Comparison of ENCODE assay signal across 11 cellular contexts in genomic region chr1:161180643-161181042, GRCh38. TPM values are rescaled to one million over a fixed set of nuclear protein-coding genes. Genes with fewer than 3 reads are reported as not detected.
DNase-seq lines count a peak whose midpoint lies in the region; ATAC-seq, FAIRE-seq and TF ChIP-seq lines count a peak whose summit lies in the region.
"Had no signal": no experiment of that assay in that cellular context is flagged by ENCODE, and none has a peak within 500 bp of the region (broad histone marks: within the 10 kb centered on the region; RNA-seq: fewer than 3 reads in every experiment).

No MANE protein-coding gene starts in this region.

- in situ Hi-C loops in K562 (cut with MboI) = no loop called here

- H3K9me3 ChIP-seq in Loucy (ENCODE audit: insufficient read depth, low read depth, low read length) = no peaks in the 10 kb centered on the region
- no peaks in the 10 kb centered on the region for H3K9me3 ChIP-seq in K562 (replicated peaks; ENCODE audit: control insufficient read depth, insufficient read depth, low read depth, low read length)
- H3K9me3 ChIP-seq: esophagus squamous epithelium had no signal

- WGBS in K562 (ENCODE audit: insufficient coverage, low coverage, missing lambda C conversion rate) = 0% methylated on average over 1 of the region's 1 CpG

- TF ChIP-seq CTCF in Loucy (conservative IDR thresholded peaks at IDR 0.05; ENCODE audit: low read length) (peak; percentile 66), K562 (IDR thresholded peaks at IDR 0.05 in 2 of 3, conservative IDR thresholded peaks at IDR 0.05 in 1 of 3; ENCODE audit: insufficient read depth in 2 of 3, low read depth in 1 of 3, low read length in 3 of 3) (peak; percentile 41 to 66 (median 55); a peak in 4 of 6 replicates), osteocyte (IDR thresholded peaks at IDR 0.05) (peak; percentile 38)

- no peak for DNase-seq in activated CD8-positive, alpha-beta memory T cell treated with anti-CD3 and anti-CD28 coated beads, Interleukin-2, amount 10 ng/mL, durations not matched to agents 7 days and 5 days
- DNase-seq in activated CD8-positive, alpha-beta memory T cell treated with anti-CD3 and anti-CD28 coated beads, Interleukin-2, amount 50 U/mL, for 48 hours = no peak
- DNase-seq in K562 (ENCODE audit: extremely low read depth in 1 of 4, low spot score in 3 of 4) (peak in 2 of 4 experiments; percentile 26 to 62), osteocyte (ENCODE audit: extremely low spot score, unreplicated experiment) (no peak), amygdala (lab: John Stamatoyannopoulos, UW) (no peak)
- no peak for DNase-seq in central memory CD4-positive, alpha-beta T cell
- DNase-seq: DMS79 treated with DMSO at 0.1 percent for 48 hours, esophagus squamous epithelium, NCI-H1436 treated with DMSO at 0.1 percent for 48 hours had no signal

- H3K27ac ChIP-seq in K562 (ENCODE audit: extremely low read depth, low read depth, low read length) = no peak overlapping the region

- H3K36me3 ChIP-seq in Loucy (ENCODE audit: insufficient read depth, low read length) = no peaks in the 10 kb centered on the region
- H3K36me3 ChIP-seq in K562 (ENCODE audit: control insufficient read depth, insufficient read depth, low read length) = peaks cover 8% of the 10 kb centered on the region; the same call in 2 of the 3 replicates

- H3K9me2 ChIP-seq in Loucy (replicated peaks; ENCODE audit: low read depth, low read length) = no peaks in the 10 kb centered on the region

- no peaks in the 10 kb centered on the region for H3K27me3 Mint-ChIP-seq in activated CD8-positive, alpha-beta memory T cell treated with anti-CD3 and anti-CD28 coated beads, Interleukin-2, amount 10 ng/mL, durations not matched to agents 7 days and 5 days
- no peaks in the 10 kb centered on the region for H3K27me3 Mint-ChIP-seq in osteocyte (ENCODE audit: unreplicated experiment)

- no peak for TF ChIP-seq EP300 in K562 (IDR thresholded peaks at IDR 0.05; ENCODE audit: low read length)

- CTCF ChIA-PET in activated CD8-positive, alpha-beta memory T cell treated with anti-CD3 and anti-CD28 coated beads, Interleukin-2, amount 10 ng/mL, durations not matched to agents 7 days and 5 days (lab: Charles Lee) = interaction anchor here (0.6 to 5.3 kb wide), 11 partner anchors 10 to 235 kb away, joined by 3 to 61 read pairs (median 7); partner anchors contain the start of genes ADAMTS4, NDUFS2, PPOX and TOMM40L
- CTCF ChIA-PET in K562 (lab: Yijun Ruan, JAX; ENCODE audit: low intra/inter-chr PET ratio) = interaction anchor here (0.6 kb wide), 1 partner anchor 83 kb away, joined by 4 read pairs; no protein-coding TSS in a partner anchor

- H3K9me3 Mint-ChIP-seq in activated CD8-positive, alpha-beta memory T cell treated with anti-CD3 and anti-CD28 coated beads, Interleukin-2, amount 10 ng/mL, durations not matched to agents 7 days and 5 days (ENCODE audit: low read depth) = no peaks in the 10 kb centered on the region
- no peaks in the 10 kb centered on the region for H3K9me3 Mint-ChIP-seq in osteocyte (ENCODE audit: unreplicated experiment)

- H3K9ac ChIP-seq in Loucy (ENCODE audit: low read depth, low read length, poor library complexity, severe bottlenecking) = no peak overlapping the region
- H3K9ac ChIP-seq in K562 (ENCODE audit: insufficient read depth in 1 of 2, low read depth in 2 of 2, low read length in 2 of 2) = no peak overlapping the region

- FAIRE-seq in K562 (lab: Jason Lieb, UNC) = peak; percentile 69

- H3K36me3 Mint-ChIP-seq in activated CD8-positive, alpha-beta memory T cell treated with anti-CD3 and anti-CD28 coated beads, Interleukin-2, amount 10 ng/mL, durations not matched to agents 7 days and 5 days = peaks cover 9% of the 10 kb centered on the region
- no peaks in the 10 kb centered on the region for H3K36me3 Mint-ChIP-seq in osteocyte (ENCODE audit: unreplicated experiment)

- ATAC-seq in activated CD8-positive, alpha-beta memory T cell treated with anti-CD3 and anti-CD28 coated beads, Interleukin-2, amount 10 ng/mL, durations not matched to agents 7 days and 5 days = no peak
- ATAC-seq in K562 (no peak), GM18498 (IDR thresholded peaks at IDR 0.05; ENCODE audit: unreplicated experiment) (no peak)

- H2AFZ ChIP-seq in Loucy (ENCODE audit: low read length) (no peak overlapping the region), K562 (ENCODE audit: low read depth, low read length) (peak overlapping the region; percentile 52; the same call in 1 of the 2 replicates)

- no peak overlapping the region for H3K4me2 ChIP-seq in Loucy (ENCODE audit: low read depth, low read length, poor library complexity, severe bottlenecking)
- H3K4me2 ChIP-seq in K562 (ENCODE audit: insufficient read depth, low read length) = no peak overlapping the region

- H3K4me1 Mint-ChIP-seq in activated CD8-positive, alpha-beta memory T cell treated with anti-CD3 and anti-CD28 coated beads, Interleukin-2, amount 10 ng/mL, durations not matched to agents 7 days and 5 days = peaks cover 74% of the 10 kb centered on the region
- H3K4me1 Mint-ChIP-seq in osteocyte (ENCODE audit: unreplicated experiment) = peaks cover 36% of the 10 kb centered on the region

- intact Hi-C loops in K562 (cut with micrococcal nuclease) = no loop called here

- H3K79me2 ChIP-seq in Loucy (ENCODE audit: insufficient read depth, low read length) = peaks cover 16% of the 10 kb centered on the region
- peaks cover 17% of the 10 kb centered on the region for H3K79me2 ChIP-seq in K562 (ENCODE audit: control insufficient read depth, insufficient read depth, low read length)

- H3K9me1 ChIP-seq in K562 (ENCODE audit: control insufficient read depth, insufficient read depth, low read length) = no peaks in the 10 kb centered on the region

- TF ChIP-seq RAD21 in K562 (CRISPR knock-in tag; conservative IDR thresholded peaks at IDR 0.05 in 1 of 2, IDR thresholded peaks at IDR 0.05 in 1 of 2) = peak; percentile 48 to 70

- peaks cover 6% of the 10 kb centered on the region for H4K20me1 ChIP-seq in Loucy (ENCODE audit: insufficient read depth, low read length, poor library complexity, severe bottlenecking)
- H4K20me1 ChIP-seq in K562 (replicated peaks; ENCODE audit: control insufficient read depth, insufficient read depth, low read length) = no peaks in the 10 kb centered on the region

- no TSS peak for BruUV-seq in K562 (replicated peaks; lab: Mats Ljungman, UMichigan)

- no peak overlapping the region for H3K4me3 ChIP-seq in Loucy (ENCODE audit: low read length, poor library complexity, severe bottlenecking)
- no peak overlapping the region for H3K4me3 ChIP-seq in K562
- H3K4me3 ChIP-seq: esophagus squamous epithelium had no signal

- TF ChIP-seq POLR2A in K562 (conservative IDR thresholded peaks at IDR 0.05) = no peak

- H3K27ac Mint-ChIP-seq in activated CD8-positive, alpha-beta memory T cell treated with anti-CD3 and anti-CD28 coated beads, Interleukin-2, amount 10 ng/mL, durations not matched to agents 7 days and 5 days = peak overlapping the region; percentile 71
- no peak overlapping the region for H3K27ac Mint-ChIP-seq in osteocyte (ENCODE audit: unreplicated experiment)

- H3K27me3 ChIP-seq in Loucy (ENCODE audit: insufficient read depth, low read length, poor library complexity, severe bottlenecking) = no peaks in the 10 kb centered on the region
- no peaks in the 10 kb centered on the region for H3K27me3 ChIP-seq in K562 (ENCODE audit: control insufficient read depth in 2 of 2, insufficient read depth in 2 of 2, low read length in 2 of 2)
- H3K27me3 ChIP-seq: esophagus squamous epithelium had no signal

- H3F3A ChIP-seq in Loucy (ENCODE audit: low read depth) = 0 out of 2 replicates have a peak, but pooled peaks cover 1% of the 10 kb centered on the region

- H3K4me3 Mint-ChIP-seq in activated CD8-positive, alpha-beta memory T cell treated with anti-CD3 and anti-CD28 coated beads, Interleukin-2, amount 10 ng/mL, durations not matched to agents 7 days and 5 days = no peak overlapping the region
- H3K4me3 Mint-ChIP-seq in osteocyte (ENCODE audit: unreplicated experiment) = no peak overlapping the region

- POLR2A ChIA-PET in K562 (lab: Yijun Ruan, JAX) = interaction anchor here (0.9 kb wide), 1 partner anchor 10 kb away, joined by 3 read pairs; no protein-coding TSS in a partner anchor

- H3K4me1 ChIP-seq in Loucy (ENCODE audit: insufficient read depth, low read length, poor library complexity, severe bottlenecking) (peaks cover 50% of the 10 kb centered on the region), K562 (replicated peaks in 1 of 2; ENCODE audit: control insufficient read depth in 2 of 2, insufficient read depth in 2 of 2, low read length in 2 of 2) (peaks cover 33 to 34% of the 10 kb centered on the region in 2 experiments)

RNA-seq across cellular contexts. Expression of gene B4GALT3, which starts 3.3 kb away (rescaled TPM):
- 10 to 100 TPM; 47.0 to 53.5 TPM for total RNA-seq in activated CD8-positive, alpha-beta memory T cell treated with anti-CD3 and anti-CD28 coated beads, Interleukin-2, amount 10 ng/mL, durations not matched to agents 7 days and 5 days
- 57.0 and 113 TPM in 2 replicates for total RNA-seq in K562 (2011; cell fraction: chromatin; rRNA removed; ENCODE audit: low replicate concordance)
- 102 and 112 TPM in 2 replicates for total RNA-seq in K562 (2011; cell fraction: nucleolus; rRNA removed)
- total RNA-seq in K562 (2011; cell fraction: nucleoplasm; rRNA removed) = 89.3 and 101 TPM in 2 replicates
- 37.1 and 68.3 TPM in 2 replicates for total RNA-seq in K562 (2014; rRNA removed)
- total RNA-seq in K562 (2014; rRNA removed; fragmentation: Illumina TruSeq; extraction: Trizol) = 32.0 TPM in 2 replicates
- total RNA-seq in K562 (2015; rRNA removed; fragmentation: Illumina TruSeq; extraction: Trizol) = 38.0 and 41.2 TPM in 2 replicates
- 57.6 and 59.9 TPM in 2 replicates for total RNA-seq in K562 (2021)
- polyA plus RNA-seq in K562 (2011; rRNA removed) = 31.2 and 48.5 TPM in 2 replicates
- 49.7 and 72.8 TPM in 2 replicates for polyA plus RNA-seq in K562 (2011; cell fraction: cytosol; rRNA removed)
- 118 and 168 TPM in 2 replicates for polyA plus RNA-seq in K562 (2011; cell fraction: nucleus; rRNA removed)
- 52.6 and 67.1 TPM in 2 replicates for polyA plus RNA-seq in K562 (2012)
- 82.0 and 85.4 TPM in 2 replicates for polyA plus RNA-seq in K562 (2014; fragmentation: Illumina TruSeq; extraction: Trizol)
- 100 to 1,000 TPM in 1 of 2 experiments, 10 to 100 TPM in 1; 46.1 to 103 TPM for polyA plus RNA-seq in K562 (2014; fragmentation: Nextera tagmentation; extraction: Ambion mirVana)
- 50.7 and 66.4 TPM in 2 replicates for polyA plus RNA-seq in K562 (2014; rRNA removed)
- 15.4 and 16.3 TPM in 2 replicates for polyA minus RNA-seq in K562 (2011; rRNA and poly(A)+ RNA removed)
- 25.1 and 26.1 TPM in 2 replicates for polyA minus RNA-seq in K562 (2011; cell fraction: cytosol; rRNA and poly(A)+ RNA removed)
- polyA minus RNA-seq in K562 (2011; cell fraction: nucleus; rRNA and poly(A)+ RNA removed) = 21.9 and 28.3 TPM in 2 replicates
- 21.7 and 24.3 TPM in 2 replicates for total RNA-seq in osteocyte

RNA-seq across cellular contexts. Expression of gene PPOX, which starts 14.4 kb away (rescaled TPM):
- total RNA-seq in activated CD8-positive, alpha-beta memory T cell treated with anti-CD3 and anti-CD28 coated beads, Interleukin-2, amount 10 ng/mL, durations not matched to agents 7 days and 5 days = 10 to 100 TPM; 34.5 to 43.9 TPM
- 111 and 182 TPM in 2 replicates for total RNA-seq in K562 (2011; cell fraction: chromatin; rRNA removed; ENCODE audit: low replicate concordance)
- total RNA-seq in K562 (2011; cell fraction: nucleolus; rRNA removed) = 117 TPM in 2 replicates
- total RNA-seq in K562 (2011; cell fraction: nucleoplasm; rRNA removed) = 116 and 129 TPM in 2 replicates
- 45.9 and 66.7 TPM in 2 replicates for total RNA-seq in K562 (2014; rRNA removed)
- total RNA-seq in K562 (2014; rRNA removed; fragmentation: Illumina TruSeq; extraction: Trizol) = 33.1 and 36.1 TPM in 2 replicates
- 22.1 and 24.9 TPM in 2 replicates for total RNA-seq in K562 (2015; rRNA removed; fragmentation: Illumina TruSeq; extraction: Trizol)
- 48.5 TPM in 2 replicates for total RNA-seq in K562 (2021)
- polyA plus RNA-seq in K562 (2011; rRNA removed) = 57.1 and 98.3 TPM in 2 replicates
- polyA plus RNA-seq in K562 (2011; cell fraction: cytosol; rRNA removed) = 56.7 and 63.8 TPM in 2 replicates
- polyA plus RNA-seq in K562 (2011; cell fraction: nucleus; rRNA removed) = 357 and 442 TPM in 2 replicates
- 44.3 and 62.8 TPM in 2 replicates for polyA plus RNA-seq in K562 (2012)
- 35.4 and 38.9 TPM in 2 replicates for polyA plus RNA-seq in K562 (2014; fragmentation: Illumina TruSeq; extraction: Trizol)
- 10 to 100 TPM; 17.0 to 31.1 TPM for polyA plus RNA-seq in K562 (2014; fragmentation: Nextera tagmentation; extraction: Ambion mirVana)
- 55.4 and 81.8 TPM in 2 replicates for polyA plus RNA-seq in K562 (2014; rRNA removed)
- 22.0 and 25.5 TPM in 2 replicates for polyA minus RNA-seq in K562 (2011; rRNA and poly(A)+ RNA removed)
- 12.2 and 28.6 TPM in 2 replicates for polyA minus RNA-seq in K562 (2011; cell fraction: cytosol; rRNA and poly(A)+ RNA removed)
- 34.2 and 56.1 TPM in 2 replicates for polyA minus RNA-seq in K562 (2011; cell fraction: nucleus; rRNA and poly(A)+ RNA removed)
- 37.1 and 37.9 TPM in 2 replicates for total RNA-seq in osteocyte

RNA-seq across cellular contexts. Expression of gene ADAMTS4, which starts 18.2 kb away (rescaled TPM):
- total RNA-seq in activated CD8-positive, alpha-beta memory T cell treated with anti-CD3 and anti-CD28 coated beads, Interleukin-2, amount 10 ng/mL, durations not matched to agents 7 days and 5 days = under 1 TPM; 0.30 to 0.38 TPM
- total RNA-seq in K562 (2011; cell fraction: chromatin; rRNA removed; ENCODE audit: low replicate concordance) = 2.7 and 5.1 TPM in 2 replicates
- total RNA-seq in K562 (2011; cell fraction: nucleolus; rRNA removed) = 2.5 and 5.8 TPM in 2 replicates
- total RNA-seq in K562 (2011; cell fraction: nucleoplasm; rRNA removed) = 1.9 and 2.9 TPM in 2 replicates
- 0.41 and 1.1 TPM in 2 replicates for total RNA-seq in K562 (2014; rRNA removed)
- 0.29 and 0.32 TPM in 2 replicates for total RNA-seq in K562 (2014; rRNA removed; fragmentation: Illumina TruSeq; extraction: Trizol)
- 0.18 and 0.41 TPM in 2 replicates for total RNA-seq in K562 (2015; rRNA removed; fragmentation: Illumina TruSeq; extraction: Trizol)
- total RNA-seq in K562 (2021) = 1.5 and 3.7 TPM in 2 replicates
- 0.27 and 0.45 TPM in 2 replicates for polyA plus RNA-seq in K562 (2011; rRNA removed)
- polyA plus RNA-seq in K562 (2011; cell fraction: cytosol; rRNA removed) = 0.24 and 0.57 TPM in 2 replicates
- 0.39 and 0.98 TPM in 2 replicates for polyA plus RNA-seq in K562 (2011; cell fraction: nucleus; rRNA removed)
- 0.76 and 0.78 TPM in 2 replicates for polyA plus RNA-seq in K562 (2012)
- 0.52 and 1.6 TPM in 2 replicates for polyA plus RNA-seq in K562 (2014; fragmentation: Illumina TruSeq; extraction: Trizol)
- under 1 TPM; 0.07 to 0.13 TPM for polyA plus RNA-seq in K562 (2014; fragmentation: Nextera tagmentation; extraction: Ambion mirVana)
- 0.58 and 0.85 TPM in 2 replicates for polyA plus RNA-seq in K562 (2014; rRNA removed)
- polyA minus RNA-seq in K562 (2011; rRNA and poly(A)+ RNA removed) = 0.12 and 0.95 TPM in 2 replicates
- 2.6 TPM in 1 of 2 replicates, not detected in the other for polyA minus RNA-seq in K562 (2011; cell fraction: cytosol; rRNA and poly(A)+ RNA removed)
- polyA minus RNA-seq in K562 (2011; cell fraction: nucleus; rRNA and poly(A)+ RNA removed) = 1.1 and 1.9 TPM in 2 replicates
- 1.2 TPM in 2 replicates for total RNA-seq in osteocyte

RNA-seq across cellular contexts. Expression of gene USP21, which starts 21.3 kb away (rescaled TPM):
- 10 to 100 TPM; 36.0 to 40.8 TPM for total RNA-seq in activated CD8-positive, alpha-beta memory T cell treated with anti-CD3 and anti-CD28 coated beads, Interleukin-2, amount 10 ng/mL, durations not matched to agents 7 days and 5 days
- total RNA-seq in K562 (2011; cell fraction: chromatin; rRNA removed; ENCODE audit: low replicate concordance) = 83.0 and 141 TPM in 2 replicates
- total RNA-seq in K562 (2011; cell fraction: nucleolus; rRNA removed) = 82.2 and 86.2 TPM in 2 replicates
- 77.2 and 80.0 TPM in 2 replicates for total RNA-seq in K562 (2011; cell fraction: nucleoplasm; rRNA removed)
- total RNA-seq in K562 (2014; rRNA removed) (21.6 and 25.7 TPM in 2 replicates), K562 (2014; rRNA removed; fragmentation: Illumina TruSeq; extraction: Trizol) (4.9 and 5.1 TPM in 2 replicates), K562 (2015; rRNA removed; fragmentation: Illumina TruSeq; extraction: Trizol) (7.2 and 9.5 TPM in 2 replicates), K562 (2021) (41.7 and 42.7 TPM in 2 replicates), osteocyte (25.5 and 27.5 TPM in 2 replicates)
- polyA plus RNA-seq in K562 (2011; rRNA removed) (22.9 and 38.9 TPM in 2 replicates), K562 (2014; fragmentation: Illumina TruSeq; extraction: Trizol) (44.9 and 52.4 TPM in 2 replicates), K562 (2014; fragmentation: Nextera tagmentation; extraction: Ambion mirVana) (10 to 100 TPM; 14.7 to 14.8 TPM), K562 (2014; rRNA removed) (35.4 and 39.3 TPM in 2 replicates)
- 42.3 and 59.0 TPM in 2 replicates for polyA plus RNA-seq in K562 (2011; cell fraction: cytosol; rRNA removed)
- polyA plus RNA-seq in K562 (2011; cell fraction: nucleus; rRNA removed) = 238 and 248 TPM in 2 replicates
- 26.7 and 40.5 TPM in 2 replicates for polyA plus RNA-seq in K562 (2012)
- 13.3 and 16.3 TPM in 2 replicates for polyA minus RNA-seq in K562 (2011; rRNA and poly(A)+ RNA removed)
- 15.9 and 25.0 TPM in 2 replicates for polyA minus RNA-seq in K562 (2011; cell fraction: cytosol; rRNA and poly(A)+ RNA removed)
- 42.5 and 75.6 TPM in 2 replicates for polyA minus RNA-seq in K562 (2011; cell fraction: nucleus; rRNA and poly(A)+ RNA removed)

RNA-seq across cellular contexts. Expression of gene NDUFS2, which starts 21.5 kb away (rescaled TPM):
- total RNA-seq in activated CD8-positive, alpha-beta memory T cell treated with anti-CD3 and anti-CD28 coated beads, Interleukin-2, amount 10 ng/mL, durations not matched to agents 7 days and 5 days = 10 to 100 TPM; 69.4 to 83.9 TPM
- total RNA-seq in K562 (2011; cell fraction: chromatin; rRNA removed; ENCODE audit: low replicate concordance) = 139 and 181 TPM in 2 replicates
- total RNA-seq in K562 (2011; cell fraction: nucleolus; rRNA removed) = 123 and 138 TPM in 2 replicates
- total RNA-seq in K562 (2011; cell fraction: nucleoplasm; rRNA removed) = 118 and 147 TPM in 2 replicates
- total RNA-seq in K562 (2014; rRNA removed) = 158 and 175 TPM in 2 replicates
- total RNA-seq in K562 (2014; rRNA removed; fragmentation: Illumina TruSeq; extraction: Trizol) = 106 and 109 TPM in 2 replicates
- total RNA-seq in K562 (2015; rRNA removed; fragmentation: Illumina TruSeq; extraction: Trizol) = 147 TPM in 2 replicates
- total RNA-seq in K562 (2021) = 86.7 and 87.5 TPM in 2 replicates
- 174 and 176 TPM in 2 replicates for polyA plus RNA-seq in K562 (2011; rRNA removed)
- polyA plus RNA-seq in K562 (2011; cell fraction: cytosol; rRNA removed) = 141 and 175 TPM in 2 replicates
- 131 and 205 TPM in 2 replicates for polyA plus RNA-seq in K562 (2011; cell fraction: nucleus; rRNA removed)
- polyA plus RNA-seq in K562 (2012) = 110 and 131 TPM in 2 replicates
- 140 and 141 TPM in 2 replicates for polyA plus RNA-seq in K562 (2014; fragmentation: Illumina TruSeq; extraction: Trizol)
- 100 to 1,000 TPM in 1 of 2 experiments, 10 to 100 TPM in 1; 70.0 to 115 TPM for polyA plus RNA-seq in K562 (2014; fragmentation: Nextera tagmentation; extraction: Ambion mirVana)
- polyA plus RNA-seq in K562 (2014; rRNA removed) = 172 and 181 TPM in 2 replicates
- 175 and 239 TPM in 2 replicates for polyA minus RNA-seq in K562 (2011; rRNA and poly(A)+ RNA removed)
- polyA minus RNA-seq in K562 (2011; cell fraction: cytosol; rRNA and poly(A)+ RNA removed) = 73.7 and 96.6 TPM in 2 replicates
- 55.5 and 93.4 TPM in 2 replicates for polyA minus RNA-seq in K562 (2011; cell fraction: nucleus; rRNA and poly(A)+ RNA removed)
- total RNA-seq in osteocyte = 82.0 and 82.5 TPM in 2 replicates
